In genomic region chr3:115918900-115919299, GRCh38 we compare ENCODE assay signal across 32 cellular contexts.
"Had no signal": no experiment of that assay in that cellular context is flagged by ENCODE, and none has a peak within 500 bp of the region (broad histone marks: within the 10 kb centered on the region; RNA-seq: fewer than 3 reads in every experiment).

No MANE protein-coding gene starts in this region.

- H3K4me1 ChIP-seq: ascending aorta, breast epithelium, colonic mucosa, esophagus squamous epithelium, gastroesophageal sphincter, heart right ventricle had no signal

- H3K27me3 ChIP-seq: ascending aorta, breast epithelium, cardiac muscle cell, colonic mucosa, esophagus squamous epithelium, gastroesophageal sphincter, heart right ventricle had no signal

- DNase-seq: activated CD4-positive, alpha-beta memory T cell treated with anti-CD3 and anti-CD28 coated beads, Interleukin-2, amount 10 ng/mL, durations not matched to agents 7 days and 5 days; activated CD4-positive, alpha-beta T cell treated with anti-CD3 and anti-CD28 coated beads for 1 hour; activated CD4-positive, alpha-beta T cell treated with anti-CD3 and anti-CD28 coated beads for 4 hours; activated CD4-positive, alpha-beta T cell treated with anti-CD3 and anti-CD28 coated beads, Interleukin-2, amount 10 ng/mL, durations not matched to agents 7 days and 5 days; activated CD4-positive, alpha-beta T cell treated with anti-CD3 and anti-CD28 coated beads, Interleukin-2, amount 50 U/mL, for 4 hours; activated CD8-positive, alpha-beta memory T cell treated with anti-CD3 and anti-CD28 coated beads, Interleukin-2, amount 50 U/mL, for 48 hours; activated gamma-delta T cell; activated naive CD4-positive, alpha-beta T cell; activated naive CD4-positive, alpha-beta T cell treated with anti-CD3 and anti-CD28 coated beads, Interleukin-2, amount 10 ng/mL, durations not matched to agents 7 days and 5 days; activated naive CD8-positive, alpha-beta T cell treated with anti-CD3 and anti-CD28 coated beads, Interleukin-2, amount 10 ng/mL, durations not matched to agents 7 days and 5 days; activated T-cell treated with anti-CD3 and anti-CD28 coated beads for 4 hours; activated T-cell treated with anti-CD3 and anti-CD28 coated beads, Interleukin-2, amount 50 U/mL, for 24 hours; activated T-cell treated with anti-CD3 and anti-CD28 coated beads, Interleukin-2, amount 50 U/mL, for 72 hours; central memory CD4-positive, alpha-beta T cell; cerebellar nuclear complex; colonic mucosa; effector CD8-positive, alpha-beta T cell; esophagus squamous epithelium; foreskin melanocyte; heart right ventricle; T-helper 2 cell had no signal

- H3K36me3 ChIP-seq: ascending aorta, breast epithelium, cardiac muscle cell, colonic mucosa, esophagus squamous epithelium, gastroesophageal sphincter, heart right ventricle had no signal

- H3K9me3 ChIP-seq: colonic mucosa had no signal

- ATAC-seq: activated naive CD4-positive, alpha-beta T cell treated with anti-CD3 and anti-CD28 coated beads, Interleukin-2, amount 50 U/mL, for 72 hours; activated T-cell treated with anti-CD3 and anti-CD28 coated beads, Interleukin-2, amount 50 U/mL, for 72 hours; gastroesophageal sphincter; heart right ventricle; WTC11 had no signal

- H3K27ac ChIP-seq: ascending aorta, breast epithelium, cardiac muscle cell, colonic mucosa, epithelial cell of prostate, esophagus squamous epithelium, gastroesophageal sphincter, heart right ventricle, VCaP had no signal

- H3K4me3 ChIP-seq: ascending aorta, breast epithelium, cardiac muscle cell, colonic mucosa, esophagus squamous epithelium, gastroesophageal sphincter, heart right ventricle had no signal

- FAIRE-seq: endometrium, endothelial cell of umbilical vein, TTC549 had no signal
